In the genomic region with DNA sequence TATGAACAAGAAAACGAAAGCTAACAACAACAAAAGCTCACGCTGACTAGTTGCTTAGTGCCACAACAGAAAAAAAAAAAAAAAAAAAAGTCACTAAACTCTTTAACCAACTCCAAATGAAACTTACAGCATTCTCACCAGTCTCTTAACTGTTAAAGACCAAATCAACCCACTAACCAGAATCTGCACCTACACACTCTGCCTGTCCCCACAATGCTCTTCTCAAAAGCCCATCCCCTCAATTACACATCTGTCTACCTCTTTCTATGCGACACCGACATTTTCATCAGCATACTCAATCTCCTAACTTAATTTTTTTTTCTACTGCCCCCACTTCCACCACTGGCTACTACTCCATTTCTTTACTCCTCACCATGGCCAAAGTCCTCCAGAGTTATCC, we compare ENCODE assay signal across 27 cellular contexts. TPM values are rescaled to one million over a fixed set of nuclear protein-coding genes. Genes with fewer than 3 reads are reported as not detected.
DNase-seq lines count a peak whose midpoint lies in the region; ATAC-seq, FAIRE-seq and TF ChIP-seq lines count a peak whose summit lies in the region.
"Had no signal": no experiment of that assay in that cellular context is flagged by ENCODE, and none has a peak within 500 bp of the region (broad histone marks: within the 10 kb centered on the region; RNA-seq: fewer than 3 reads in every experiment).

No MANE protein-coding gene starts in this region.

- no peak overlapping the region for H3K9ac ChIP-seq in K562 (ENCODE audit: insufficient read depth in 1 of 2, low read depth in 2 of 2, low read length in 2 of 2)

- H3K4me2 ChIP-seq in K562 (ENCODE audit: insufficient read depth, low read length): no peak overlapping the region

- H3K9me3 Mint-ChIP-seq in activated naive CD8-positive, alpha-beta T cell (ENCODE audit: low read depth): no peaks in the 10 kb centered on the region
- no peaks in the 10 kb centered on the region for H3K9me3 Mint-ChIP-seq in activated naive CD8-positive, alpha-beta T cell treated with anti-CD3 and anti-CD28 coated beads for 36 hours
- H3K9me3 Mint-ChIP-seq: effector memory CD8-positive, alpha-beta T cell; nephron progenitor cell had no signal

- H3K4me1 ChIP-seq in K562 (replicated peaks in 1 of 2; ENCODE audit: control insufficient read depth in 2 of 2, insufficient read depth in 2 of 2, low read length in 2 of 2): 0 out of 5 replicates have a peak, but pooled peaks cover 0 to under 1% of the 10 kb centered on the region in 2 experiments
- H3K4me1 ChIP-seq: colonic mucosa, foreskin keratinocyte had no signal

- TF ChIP-seq CTCF in K562 (IDR thresholded peaks at IDR 0.05 in 2 of 3, conservative IDR thresholded peaks at IDR 0.05 in 1 of 3; ENCODE audit: insufficient read depth in 2 of 3, low read depth in 1 of 3, low read length in 3 of 3): no peak
- TF ChIP-seq CTCF in GM10248 (IDR thresholded peaks at IDR 0.05; ENCODE audit: control extremely low read depth, extremely low read depth, low read depth, missing control alignments): no peak

- H3K27ac Mint-ChIP-seq in activated naive CD8-positive, alpha-beta T cell: peak overlapping the region; percentile 4
- H3K27ac Mint-ChIP-seq in activated naive CD8-positive, alpha-beta T cell treated with anti-CD3 and anti-CD28 coated beads for 36 hours: no peak overlapping the region
- peak overlapping the region; percentile 46 for H3K27ac Mint-ChIP-seq in T-helper 17 cell
- H3K27ac Mint-ChIP-seq: nephron progenitor cell had no signal

- no peaks in the 10 kb centered on the region for H3K27me3 Mint-ChIP-seq in activated naive CD8-positive, alpha-beta T cell
- no peaks in the 10 kb centered on the region for H3K27me3 Mint-ChIP-seq in activated naive CD8-positive, alpha-beta T cell treated with anti-CD3 and anti-CD28 coated beads for 36 hours
- no peaks in the 10 kb centered on the region for H3K27me3 Mint-ChIP-seq in T-helper 17 cell
- H3K27me3 Mint-ChIP-seq: effector memory CD8-positive, alpha-beta T cell had no signal

- in situ Hi-C loops in K562 (cut with MboI): no loop called here

- POLR2A ChIA-PET in K562 (lab: Yijun Ruan, JAX): interaction anchor here (0.6 to 1.0 kb wide), 2 partner anchors 17 to 27 kb away, joined by 3 to 4 read pairs; no protein-coding TSS in a partner anchor
- POLR2A ChIA-PET in GM10248 (lab: Yijun Ruan, JAX): no interaction called here

- 0 out of 2 replicates have a peak, but pooled peaks have one; percentile 47 for TF ChIP-seq POLR2A in K562 (conservative IDR thresholded peaks at IDR 0.05)

- no peaks in the 10 kb centered on the region for H3K9me1 ChIP-seq in K562 (ENCODE audit: control insufficient read depth, insufficient read depth, low read length)

- ATAC-seq in T-helper 17 cell: no peak
- ATAC-seq in K562: peak; percentile 25; the same call in 2 of the 3 replicates
- no peak for ATAC-seq in GM18907 (IDR thresholded peaks at IDR 0.05; ENCODE audit: unreplicated experiment)
- ATAC-seq: effector memory CD8-positive, alpha-beta T cell; esophagus mucosa; foreskin keratinocyte; GM12878; heart left ventricle had no signal

- no peaks in the 10 kb centered on the region for H3K27me3 ChIP-seq in K562 (ENCODE audit: control insufficient read depth in 2 of 2, insufficient read depth in 2 of 2, low read length in 2 of 2)
- H3K27me3 ChIP-seq: colonic mucosa, foreskin keratinocyte, heart left ventricle had no signal

- no peak overlapping the region for H2AFZ ChIP-seq in K562 (ENCODE audit: low read depth, low read length)

- H4K20me1 ChIP-seq in K562 (replicated peaks; ENCODE audit: control insufficient read depth, insufficient read depth, low read length): no peaks in the 10 kb centered on the region

- H3K27ac ChIP-seq in K562 (ENCODE audit: extremely low read depth, low read depth, low read length): no peak overlapping the region
- H3K27ac ChIP-seq: colonic mucosa, foreskin keratinocyte, heart left ventricle, skin epidermis had no signal

- H3K36me3 Mint-ChIP-seq in activated naive CD8-positive, alpha-beta T cell: peaks cover 9% of the 10 kb centered on the region
- peaks cover 27% of the 10 kb centered on the region for H3K36me3 Mint-ChIP-seq in activated naive CD8-positive, alpha-beta T cell treated with anti-CD3 and anti-CD28 coated beads for 36 hours
- H3K36me3 Mint-ChIP-seq in T-helper 17 cell (ENCODE audit: low read depth): peaks cover 8% of the 10 kb centered on the region

- 88% methylated on average over 4 of the region's 4 CpGs for whole genome bisulfite sequencing in K562 (ENCODE audit: insufficient coverage, low coverage, missing lambda C conversion rate)

- H3K79me2 ChIP-seq in K562 (ENCODE audit: control insufficient read depth, insufficient read depth, low read length): peaks cover 24% of the 10 kb centered on the region

- no peak for TF ChIP-seq RAD21 in K562 (CRISPR knock-in tag; conservative IDR thresholded peaks at IDR 0.05 in 1 of 2, IDR thresholded peaks at IDR 0.05 in 1 of 2)

- DNase-seq in activated naive CD8-positive, alpha-beta T cell treated with anti-CD3 and anti-CD28 coated beads for 36 hours: no peak
- DNase-seq in T-helper 17 cell: no peak
- no peak for DNase-seq in K562 (ENCODE audit: extremely low read depth in 1 of 4, low spot score in 3 of 4)
- no peak for DNase-seq in GM10248 (ENCODE audit: extremely low spot score)
- DNase-seq in NCI-H146 treated with DMSO at 0.1 percent for 48 hours (lab: John Stamatoyannopoulos, UW; ENCODE audit: unreplicated experiment): no peak
- DNase-seq: activated CD4-positive, CD25-positive, alpha-beta regulatory T cell treated with anti-CD3 and anti-CD28 coated beads, Interleukin-2, amount 50 U/mL, for 72 hours; activated gamma-delta T cell; C1 segment of cervical spinal cord; colonic mucosa; effector memory CD8-positive, alpha-beta T cell; foreskin keratinocyte; heart left ventricle; kidney; NCI-H1105 treated with DMSO at 0.1 percent for 48 hours; NCI-H2081; NCI-H2227 treated with DMSO at 0.1 percent for 48 hours; NCI-H526 treated with DMSO at 0.1 percent for 48 hours; nephron progenitor cell; retina; SHP77; SW 1271 had no signal

- H3K36me3 ChIP-seq in K562 (ENCODE audit: control insufficient read depth, insufficient read depth, low read length): peaks cover 52% of the 10 kb centered on the region
- H3K36me3 ChIP-seq: colonic mucosa had no signal

- BruUV-seq in K562 (replicated peaks; lab: Mats Ljungman, UMichigan): no TSS peak

- no peaks in the 10 kb centered on the region for H3K9me3 ChIP-seq in T-helper 17 cell (ENCODE audit: control insufficient read depth, low read length, poor library complexity, severe bottlenecking)
- H3K9me3 ChIP-seq in K562 (replicated peaks; ENCODE audit: control insufficient read depth, insufficient read depth, low read depth, low read length): no peaks in the 10 kb centered on the region
- H3K9me3 ChIP-seq: colonic mucosa, heart left ventricle had no signal

- H3K4me3 ChIP-seq in K562: no peak overlapping the region
- H3K4me3 ChIP-seq: colonic mucosa, GM12878, heart left ventricle, skin epidermis had no signal

- H3K4me1 Mint-ChIP-seq in activated naive CD8-positive, alpha-beta T cell (ENCODE audit: low read depth): peaks cover 21% of the 10 kb centered on the region
- peaks cover 15% of the 10 kb centered on the region for H3K4me1 Mint-ChIP-seq in activated naive CD8-positive, alpha-beta T cell treated with anti-CD3 and anti-CD28 coated beads for 36 hours
- peaks cover 13% of the 10 kb centered on the region for H3K4me1 Mint-ChIP-seq in T-helper 17 cell
- H3K4me1 Mint-ChIP-seq: nephron progenitor cell had no signal

- intact Hi-C loops in K562 (cut with micrococcal nuclease): no loop called here

- FAIRE-seq in K562 (lab: Jason Lieb, UNC): no peak
- FAIRE-seq: bronchial epithelial cell, GM12878 had no signal

- peak overlapping the region; percentile 1 for H3K4me3 Mint-ChIP-seq in activated naive CD8-positive, alpha-beta T cell
- no peak overlapping the region for H3K4me3 Mint-ChIP-seq in activated naive CD8-positive, alpha-beta T cell treated with anti-CD3 and anti-CD28 coated beads for 36 hours
- H3K4me3 Mint-ChIP-seq in T-helper 17 cell: no peak overlapping the region
- H3K4me3 Mint-ChIP-seq: nephron progenitor cell had no signal

- TF ChIP-seq EP300 in K562 (IDR thresholded peaks at IDR 0.05; ENCODE audit: low read length): no peak

- CTCF ChIA-PET in K562 (lab: Yijun Ruan, JAX; ENCODE audit: low intra/inter-chr PET ratio): no interaction called here
- CTCF ChIA-PET in GM10248 (lab: Yijun Ruan, JAX): interaction anchor here (0.7 to 2.0 kb wide), 4 partner anchors 9 to 34 kb away, joined by 3 to 4 read pairs (median 4); partner anchors contain the start of gene NOL7

TF ChIP-seq in K562, 482 proteins besides CTCF, POLR2A, EP300 and RAD21 (continues in another document):
- TF ChIP-seq RBM22 (IDR thresholded peaks at IDR 0.05; ENCODE audit: low read depth, low read length, poor library complexity, severe bottlenecking): peak; percentile 43
- TF ChIP-seq PCBP2 (IDR thresholded peaks at IDR 0.05; ENCODE audit: low read depth, low read length, poor library complexity, severe bottlenecking): no peak
- TF ChIP-seq RHOXF2B (CRISPR knock-in tag; conservative IDR thresholded peaks at IDR 0.05): no peak
- TF ChIP-seq SUPT5H (IDR thresholded peaks at IDR 0.05): peak; percentile 60
- TF ChIP-seq POLR2AphosphoS2 (IDR thresholded peaks at IDR 0.05; ENCODE audit: low read length): 0 out of 2 replicates have a peak, but pooled peaks have one; percentile 38
- TF ChIP-seq NUFIP1 (IDR thresholded peaks at IDR 0.05; ENCODE audit: partially characterized antibody): no peak
- TF ChIP-seq POLR2B (IDR thresholded peaks at IDR 0.05; ENCODE audit: low read depth, partially characterized antibody): peak; percentile 51

RNA-seq across cellular contexts. Expression of gene NOL7, which starts 34.3 kb away (rescaled TPM):
- 100 to 1,000 TPM; 121 to 123 TPM for total RNA-seq in activated naive CD8-positive, alpha-beta T cell treated with anti-CD3 and anti-CD28 coated beads for 36 hours
- 10 to 100 TPM; 44.3 to 47.0 TPM for total RNA-seq in T-helper 17 cell
- 19.4 and 35.8 TPM in 2 replicates for total RNA-seq in K562 (2011; cell fraction: chromatin; rRNA removed; ENCODE audit: low replicate concordance)
- total RNA-seq in K562 (2011; cell fraction: nucleolus; rRNA removed): 26.6 and 26.8 TPM in 2 replicates
- 28.4 and 33.0 TPM in 2 replicates for total RNA-seq in K562 (2011; cell fraction: nucleoplasm; rRNA removed)
- 199 and 235 TPM in 2 replicates for total RNA-seq in K562 (2014; rRNA removed)
- 167 and 196 TPM in 2 replicates for total RNA-seq in K562 (2014; rRNA removed; fragmentation: Illumina TruSeq; extraction: Trizol)
- total RNA-seq in K562 (2015; rRNA removed; fragmentation: Illumina TruSeq; extraction: Trizol): 159 and 162 TPM in 2 replicates
- total RNA-seq in K562 (2021): 137 and 146 TPM in 2 replicates
- polyA plus RNA-seq in K562 (2011; rRNA removed): 47.0 and 79.2 TPM in 2 replicates
- polyA plus RNA-seq in K562 (2011; cell fraction: cytosol; rRNA removed): 31.3 and 35.5 TPM in 2 replicates
- polyA plus RNA-seq in K562 (2011; cell fraction: nucleus; rRNA removed): 23.3 and 29.9 TPM in 2 replicates
- 125 and 138 TPM in 2 replicates for polyA plus RNA-seq in K562 (2012)
- polyA plus RNA-seq in K562 (2014; fragmentation: Illumina TruSeq; extraction: Trizol): 157 and 177 TPM in 2 replicates
- 10 to 100 TPM; 19.4 to 23.4 TPM for polyA plus RNA-seq in K562 (2014; fragmentation: Nextera tagmentation; extraction: Ambion mirVana)
- 214 TPM in 2 replicates for polyA plus RNA-seq in K562 (2014; rRNA removed)
- polyA minus RNA-seq in K562 (2011; rRNA and poly(A)+ RNA removed): 22.9 and 25.8 TPM in 2 replicates
- 20.5 and 24.8 TPM in 2 replicates for polyA minus RNA-seq in K562 (2011; cell fraction: cytosol; rRNA and poly(A)+ RNA removed)
- 17.0 and 21.9 TPM in 2 replicates for polyA minus RNA-seq in K562 (2011; cell fraction: nucleus; rRNA and poly(A)+ RNA removed)
